Comparison of ENCODE assay signal across 11 cellular contexts in the genomic region with DNA sequence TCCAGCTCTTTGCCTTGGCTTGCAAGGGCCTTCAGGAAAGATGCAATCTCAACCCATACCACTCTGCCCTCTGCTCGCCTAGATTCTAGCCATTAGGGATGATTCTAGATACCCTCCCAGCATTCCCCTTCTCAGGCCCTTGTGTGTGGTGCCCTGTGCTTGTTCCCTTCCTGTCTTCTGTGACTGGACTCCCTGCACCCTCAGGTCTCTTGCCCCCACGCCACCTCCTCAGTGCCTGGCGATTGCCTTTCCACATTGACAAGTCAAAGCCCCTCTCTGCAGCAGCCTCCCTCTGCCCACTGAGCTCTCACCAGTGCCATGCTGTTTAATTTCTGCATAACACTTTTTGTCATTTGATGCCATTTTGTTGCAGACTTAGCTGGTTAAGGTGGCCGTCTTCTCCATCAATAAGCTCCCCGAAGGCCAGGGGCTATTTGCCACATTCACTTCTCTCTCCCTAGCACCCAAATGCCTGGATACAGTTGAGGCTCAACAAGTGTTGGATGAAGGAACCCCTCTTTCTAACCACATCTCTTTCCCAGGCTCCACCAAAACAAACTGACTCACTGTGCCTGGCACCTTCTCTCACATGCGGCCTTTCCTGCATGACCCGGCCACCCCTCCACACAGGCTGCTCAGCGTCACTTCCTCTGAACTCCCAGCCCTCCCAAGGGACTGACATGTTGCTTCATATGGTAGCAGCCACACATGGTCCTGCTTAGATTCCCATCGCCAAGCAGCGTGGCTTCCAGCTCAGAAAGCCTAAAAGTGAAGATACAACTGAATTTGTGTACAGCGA. TPM values are rescaled to one million over a fixed set of nuclear protein-coding genes. Genes with fewer than 3 reads are reported as not detected.
DNase-seq lines count a peak whose midpoint lies in the region; ATAC-seq, FAIRE-seq and TF ChIP-seq lines count a peak whose summit lies in the region.
"Had no signal": no experiment of that assay in that cellular context is flagged by ENCODE, and none has a peak within 500 bp of the region (broad histone marks: within the 10 kb centered on the region; RNA-seq: fewer than 3 reads in every experiment).

No MANE protein-coding gene starts in this region.

- H3K4me3 ChIP-seq in cardiac fibroblast (replicated peaks in 1 of 2; ENCODE audit: low read depth in 2 of 2, low read length in 2 of 2) = no peak overlapping the region
- no peak overlapping the region for H3K4me3 ChIP-seq in mucosa of rectum (ENCODE audit: low read length in 2 of 2)
- H3K4me3 ChIP-seq: upper lobe of left lung had no signal

- H3K27ac ChIP-seq in mucosa of rectum (ENCODE audit: low read depth in 2 of 2, low read length in 2 of 2) = peak overlapping the region; percentile 35 to 65
- H3K27ac ChIP-seq: upper lobe of left lung had no signal

- H3K27me3 ChIP-seq in mucosa of rectum (ENCODE audit: control insufficient read depth in 2 of 2, insufficient read depth in 2 of 2, low read length in 2 of 2) = peaks cover 0 to 2% of the 10 kb centered on the region in 2 donors
- H3K27me3 ChIP-seq: upper lobe of left lung had no signal

- H3K4me1 ChIP-seq in mucosa of rectum (ENCODE audit: control insufficient read depth in 2 of 2, insufficient read depth in 2 of 2, low read length in 2 of 2) = peaks cover 6 to 11% of the 10 kb centered on the region in 2 donors

- ATAC-seq in left lobe of liver = no peak

- no peaks in the 10 kb centered on the region for H3K36me3 ChIP-seq in mucosa of rectum (ENCODE audit: control insufficient read depth in 2 of 2, insufficient read depth in 2 of 2, low read length in 2 of 2)
- H3K36me3 ChIP-seq: upper lobe of left lung had no signal

- TF ChIP-seq POLR2A in H54 (IDR thresholded peaks at IDR 0.05; ENCODE audit: low read depth, low read length) = no peak

- FAIRE-seq in H54 (lab: Jason Lieb, UNC) = no peak

- peak; percentile 82 for DNase-seq in Daoy (ENCODE audit: low read depth)
- DNase-seq in Kasumi-1 (lab: John Stamatoyannopoulos, UW) = peak; percentile 23 to 31
- DNase-seq in cardiac fibroblast (ENCODE audit: low read depth in 2 of 2) = peak; percentile 98 to 99
- no peak for DNase-seq in HK-2 (ENCODE audit: unreplicated experiment)
- no peak for DNase-seq in left lobe of liver (ENCODE audit: low spot score)
- no peak for DNase-seq in H54 (ENCODE audit: insufficient read length, low spot score)
- no peak for DNase-seq in DMS53 treated with DMSO at 0.1 percent for 48 hours (lab: John Stamatoyannopoulos, UW; ENCODE audit: unreplicated experiment)
- DNase-seq: HCEC 1CT, NCI-H2227 treated with DMSO at 0.1 percent for 48 hours, upper lobe of left lung had no signal

- H3K9me3 ChIP-seq in mucosa of rectum (ENCODE audit: control insufficient read depth in 2 of 2, low read length in 2 of 2) = no peaks in the 10 kb centered on the region
- H3K9me3 ChIP-seq: upper lobe of left lung had no signal

- no peak overlapping the region for H3K9ac ChIP-seq in mucosa of rectum (ENCODE audit: low read depth in 1 of 2, low read length in 2 of 2)

- no peak for TF ChIP-seq CTCF in cardiac fibroblast (IDR thresholded peaks at IDR 0.05; ENCODE audit: low read depth, low read length)

RNA-seq across cellular contexts. Expression of gene TXNDC5, which starts 4.6 kb away (rescaled TPM):
- 373 and 390 TPM in 2 replicates for total RNA-seq in Daoy (2014; rRNA removed; shearing (Covaris generic))
- 121 TPM for total RNA-seq in left lobe of liver

Comparison
In these comparisons a context has a peak if more than half of its experiments do, and no peak if none do; other contexts are left out.
1. DNase-seq: peak in Daoy (single experiment), Kasumi-1 (2 of 2) and cardiac fibroblast (2 of 2); none in HK-2 (single experiment), left lobe of liver (single experiment), H54 (single experiment) and DMS53 treated with DMSO at 0.1 percent for 48 hours (single experiment).